ENCODE assay signal across 20 cellular contexts in genomic region chr5:146717951-146718350, GRCh38.
"Had no signal": no experiment of that assay in that cellular context is flagged by ENCODE, and none has a peak within 500 bp of the region (broad histone marks: within the 10 kb centered on the region; RNA-seq: fewer than 3 reads in every experiment).

No MANE protein-coding gene starts in this region.

- H3K4me3 Mint-ChIP-seq: effector memory CD8-positive, alpha-beta T cell; naive thymus-derived CD4-positive, alpha-beta T cell; nephron progenitor cell had no signal

- FAIRE-seq: islet of Langerhans, small intestine had no signal

- H3K9me3 Mint-ChIP-seq: effector memory CD8-positive, alpha-beta T cell; naive thymus-derived CD4-positive, alpha-beta T cell; nephron progenitor cell had no signal

- H3K4me1 Mint-ChIP-seq: naive thymus-derived CD4-positive, alpha-beta T cell; nephron progenitor cell had no signal

- H3K27ac Mint-ChIP-seq: effector memory CD8-positive, alpha-beta T cell; naive thymus-derived CD4-positive, alpha-beta T cell; nephron progenitor cell had no signal

- DNase-seq: cortex of kidney; effector memory CD8-positive, alpha-beta T cell; foreskin melanocyte; heart left ventricle; hippocampal formation; kidney glomerular epithelial cell; mesendoderm; naive thymus-derived CD4-positive, alpha-beta T cell; nephron progenitor cell; posterior cingulate gyrus; small intestine; stimulated activated CD4-positive, alpha-beta T cell treated with anti-CD3 and anti-CD28 coated beads, Interleukin-12 subunit alpha, Interleukin-12 subunit beta, amount 100 ng/mL, for 4 hours; stimulated activated naive CD4-positive, alpha-beta T cell; stomach; substantia nigra; transverse colon had no signal

- H3K4me3 ChIP-seq: heart left ventricle, right atrium auricular region, stomach, thoracic aorta, transverse colon had no signal

- ATAC-seq: effector memory CD8-positive, alpha-beta T cell; heart left ventricle; naive thymus-derived CD4-positive, alpha-beta T cell had no signal

- H3K36me3 ChIP-seq: heart left ventricle, neutrophil, right atrium auricular region, stomach, thoracic aorta, transverse colon had no signal

- H3K27me3 Mint-ChIP-seq: effector memory CD8-positive, alpha-beta T cell had no signal

- H3K36me3 Mint-ChIP-seq: naive thymus-derived CD4-positive, alpha-beta T cell had no signal

- H3K27ac ChIP-seq: heart left ventricle, neutrophil, right atrium auricular region, stomach, thoracic aorta, transverse colon had no signal

- H3K4me1 ChIP-seq: heart left ventricle, right atrium auricular region, stomach, transverse colon had no signal

- H3K27me3 ChIP-seq: heart left ventricle, neutrophil, right atrium auricular region, stomach, transverse colon had no signal

- H3K9me3 ChIP-seq: heart left ventricle, neutrophil, right atrium auricular region, stomach, thoracic aorta, transverse colon had no signal
